20 cellular contexts compared by ENCODE assay signal in genomic region chrY:18023897-18024296, GRCh38. TPM values are rescaled to one million over a fixed set of nuclear protein-coding genes. Genes with fewer than 3 reads are reported as not detected.
"Had no signal": no experiment of that assay in that cellular context is flagged by ENCODE, and none has a peak within 500 bp of the region (broad histone marks: within the 10 kb centered on the region; RNA-seq: fewer than 3 reads in every experiment).

No MANE protein-coding gene starts in this region.

RNA-seq across cellular contexts. Expression of gene CDY2A, which starts 1.7 kb away (rescaled TPM):
- total RNA-seq: activated naive CD4-positive, alpha-beta T cell treated with anti-CD3 and anti-CD28 coated beads for 36 hours; activated naive CD4-positive, alpha-beta T cell treated with anti-CD3 and anti-CD28 coated beads, Interleukin-2, amount 50 U/mL, for 72 hours; activated naive CD8-positive, alpha-beta T cell treated with anti-CD3 and anti-CD28 coated beads for 36 hours; activated naive CD8-positive, alpha-beta T cell treated with anti-CD3 and anti-CD28 coated beads, Interleukin-2, amount 10 ng/mL, durations not matched to agents 7 days and 5 days; activated T-cell treated with anti-CD3 and anti-CD28 coated beads, Interleukin-2, amount 50 U/mL, for 4 hours; activated T-cell treated with anti-CD3 and anti-CD28 coated beads, Interleukin-2, amount 50 U/mL, for 72 hours; activated T-helper 1 cell treated with anti-CD3 and anti-CD28 coated beads, Interleukin-12 subunit alpha, Interleukin-12 subunit beta, Interleukin-2, Interleukin-4 antibody, amounts not matched to agents 30 ng/mL and 10 ng/mL and 1 ng/mL, durations not matched to agents 14 hours and 24 hours and 36 hours; activated T-helper 17 cell treated with anti-CD3 and anti-CD28 coated beads, Interleukin-2, amount 50 U/mL, for 72 hours; activated T-helper 2 cell treated with anti-CD3 and anti-CD28 coated beads, Interferon-gamma antibody, Interleukin-2, Interleukin-4, amounts not matched to agents 10 μg/mL and 5 μg/mL and 100 μg/mL, durations not matched to agents 14 hours and 24 hours and 36 hours; adrenal gland; aorta; ascending aorta; astrocyte; breast epithelium; bronchial epithelial cell; cardiac muscle cell; cardiac septum; cerebellum; chondrocyte had no signal
- polyA plus RNA-seq: adipose tissue, adrenal gland, aorta, cardiac muscle cell had no signal
